In the genomic region with DNA sequence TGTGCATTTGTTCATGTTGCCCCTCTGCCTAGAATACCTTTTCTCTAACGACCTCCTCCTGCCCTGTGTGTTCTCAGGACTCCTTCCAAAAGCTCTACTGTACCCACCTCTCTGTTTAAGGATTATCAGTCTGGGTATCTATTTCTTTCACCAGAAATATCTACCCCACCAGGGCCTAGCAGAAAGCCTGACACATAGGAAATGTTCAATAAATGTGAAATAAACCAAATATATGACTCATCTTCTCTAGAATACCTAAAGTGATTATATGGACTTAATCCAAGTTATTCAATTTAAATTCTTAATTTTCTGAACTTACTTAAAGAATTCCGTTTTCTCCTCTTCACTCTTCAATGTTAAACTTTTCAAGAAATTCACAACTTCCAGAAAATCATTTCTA, we compare ENCODE assay signal across 1 cellular context.
TF ChIP-seq lines count a peak whose summit lies in the region.

No MANE protein-coding gene starts in this region.

TF ChIP-seq in SK-N-SH, 30 proteins besides CTCF, POLR2A, EP300 and RAD21 (continued from another document):
- TF ChIP-seq SIN3A (IDR thresholded peaks at IDR 0.05; ENCODE audit: borderline replicate concordance, low read depth, low read length) (no peak), MXI1 (IDR thresholded peaks at IDR 0.05; ENCODE audit: low read depth, low read length) (no peak), FOSL2 (IDR thresholded peaks at IDR 0.05; ENCODE audit: borderline replicate concordance, low read depth) (peak; percentile 57; the same call in 1 of the 2 replicates), JUND (IDR thresholded peaks at IDR 0.05) (peak; percentile 69), FOXM1 (IDR thresholded peaks at IDR 0.05; ENCODE audit: low read depth) (peak; percentile 45; the same call in 1 of the 2 replicates), IRF3 (IDR thresholded peaks at IDR 0.05; ENCODE audit: low read depth, low read length) (no peak), PBX3 (IDR thresholded peaks at IDR 0.05) (peak; percentile 53)
- TF ChIP-seq, protein P1, sequence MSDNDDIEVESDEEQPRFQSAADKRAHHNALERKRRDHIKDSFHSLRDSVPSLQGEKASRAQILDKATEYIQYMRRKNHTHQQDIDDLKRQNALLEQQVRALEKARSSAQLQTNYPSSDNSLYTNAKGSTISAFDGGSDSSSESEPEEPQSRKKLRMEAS (IDR thresholded peaks at IDR 0.05; ENCODE audit: low read depth), result no peak
